In genomic region chr15:52295421-52295991, GRCh38 we compare ENCODE assay signal across 8 cellular contexts. TPM values are rescaled to one million over a fixed set of nuclear protein-coding genes. Genes with fewer than 3 reads are reported as not detected.
DNase-seq lines count a peak whose midpoint lies in the region; ATAC-seq lines count a peak whose summit lies in the region.

MYO5C (minus strand) TSS chr15:52295804; CDS start chr15:52295636, 168 bp downstream.

- H3K27me3 Mint-ChIP-seq in T-helper 2 cell treated with Interferon-gamma antibody and Interleukin-4, amounts not matched to agents 5 μg/mL and 100 μg/mL, for 36 hours (ENCODE audit: low read depth): peaks cover 60% of the 10 kb centered on the region
- H3K27me3 Mint-ChIP-seq in activated naive CD8-positive, alpha-beta T cell treated with anti-CD3 and anti-CD28 coated beads for 36 hours: peaks cover 52% of the 10 kb centered on the region

- H3K4me3 Mint-ChIP-seq in T-helper 2 cell treated with Interferon-gamma antibody and Interleukin-4, amounts not matched to agents 5 μg/mL and 100 μg/mL, for 36 hours: peak within 1 kb of the TSS; percentile 59
- peak within 1 kb of the TSS; percentile 42 for H3K4me3 Mint-ChIP-seq in activated naive CD8-positive, alpha-beta T cell treated with anti-CD3 and anti-CD28 coated beads for 36 hours

- H3K4me1 ChIP-seq in trophoblast cell (ENCODE audit: control insufficient read depth in 1 of 2, insufficient read depth in 2 of 2, low read length in 2 of 2): peaks cover 3 to 6% of the 10 kb centered on the region in 2 experiments

- no peaks in the 10 kb centered on the region for H3K79me2 ChIP-seq in trophoblast cell (ENCODE audit: control insufficient read depth, insufficient read depth, low read length, poor library complexity)

- no peak within 1 kb of the TSS for H3K18ac ChIP-seq in trophoblast cell (ENCODE audit: low read length)

- intact Hi-C loops in left cardiac atrium (cut with DNase I): no loop called here

- no peak within 1 kb of the TSS for H4K12ac ChIP-seq in trophoblast cell (ENCODE audit: low read depth, low read length)

- no peak within 1 kb of the TSS for H4K91ac ChIP-seq in trophoblast cell (ENCODE audit: low read depth, low read length)

- peak within 1 kb of the TSS; percentile 96 for H3K4me2 ChIP-seq in trophoblast cell (ENCODE audit: low read length)

- H3K4ac ChIP-seq in trophoblast cell (ENCODE audit: low read depth, low read length): no peak within 1 kb of the TSS

- H3K4me3 ChIP-seq in trophoblast cell (ENCODE audit: low read depth, low read length): peak within 1 kb of the TSS; percentile 85

- H3K14ac ChIP-seq in trophoblast cell (ENCODE audit: low read length): peak within 1 kb of the TSS; percentile 22

- WGBS in trophoblast cell (ENCODE audit: extremely low coverage, insufficient coverage, insufficient read length): no CpG with 5 or more reads among the region's 65 CpGs

- H3K9me3 Mint-ChIP-seq in T-helper 2 cell treated with Interferon-gamma antibody and Interleukin-4, amounts not matched to agents 5 μg/mL and 100 μg/mL, for 36 hours: no peaks in the 10 kb centered on the region
- H3K9me3 Mint-ChIP-seq in activated naive CD8-positive, alpha-beta T cell treated with anti-CD3 and anti-CD28 coated beads for 36 hours: no peaks in the 10 kb centered on the region

- H2AFZ ChIP-seq in trophoblast cell (ENCODE audit: insufficient read depth, low read length, poor library complexity): peak within 1 kb of the TSS; percentile 12

- no peaks in the 10 kb centered on the region for H3K79me1 ChIP-seq in trophoblast cell (ENCODE audit: low read length)

- no peaks in the 10 kb centered on the region for H3K9me3 ChIP-seq in trophoblast cell (ENCODE audit: insufficient read depth, low read depth, low read length)

- H3K27ac ChIP-seq in trophoblast cell (ENCODE audit: low read depth, low read length): no peak within 1 kb of the TSS

- peaks cover 4% of the 10 kb centered on the region for H3K27me3 ChIP-seq in trophoblast cell (ENCODE audit: insufficient read depth, low read length)

- H4K8ac ChIP-seq in trophoblast cell (ENCODE audit: low read depth, low read length): peak within 1 kb of the TSS; percentile 27

- H2AK5ac ChIP-seq in trophoblast cell (ENCODE audit: low read length): no peak within 1 kb of the TSS

- H3K36me3 Mint-ChIP-seq in T-helper 2 cell treated with Interferon-gamma antibody and Interleukin-4, amounts not matched to agents 5 μg/mL and 100 μg/mL, for 36 hours (ENCODE audit: low read depth): no peaks in the 10 kb centered on the region
- no peaks in the 10 kb centered on the region for H3K36me3 Mint-ChIP-seq in activated naive CD8-positive, alpha-beta T cell treated with anti-CD3 and anti-CD28 coated beads for 36 hours

- H2BK5ac ChIP-seq in trophoblast cell (ENCODE audit: low read depth, low read length, poor library complexity): no peak within 1 kb of the TSS

- no peak for DNase-seq in T-helper 2 cell treated with Interferon-gamma antibody and Interleukin-4, amounts not matched to agents 5 μg/mL and 100 μg/mL, for 36 hours (ENCODE audit: low spot score)
- DNase-seq in T-helper 2 cell: no peak
- peak; percentile 70 for DNase-seq in NCI-H2029 (lab: John Stamatoyannopoulos, UW)
- DNase-seq in activated naive CD8-positive, alpha-beta T cell treated with anti-CD3 and anti-CD28 coated beads for 36 hours: peak; percentile 20
- DNase-seq in left cardiac atrium: peak; percentile 78
- DNase-seq in trophoblast cell: peak; percentile 14 to 30
- DNase-seq in NOMO-1 treated with dmso at 0.1 percent for 144 hours (lab: John Stamatoyannopoulos, UW; ENCODE audit: unreplicated experiment): no peak

- no peak within 1 kb of the TSS for H3K23ac ChIP-seq in trophoblast cell (ENCODE audit: low read length)

- H3K27ac Mint-ChIP-seq in T-helper 2 cell treated with Interferon-gamma antibody and Interleukin-4, amounts not matched to agents 5 μg/mL and 100 μg/mL, for 36 hours: no peak within 1 kb of the TSS
- no peak within 1 kb of the TSS for H3K27ac Mint-ChIP-seq in activated naive CD8-positive, alpha-beta T cell treated with anti-CD3 and anti-CD28 coated beads for 36 hours

- peaks cover 11% of the 10 kb centered on the region for H3K4me1 Mint-ChIP-seq in T-helper 2 cell treated with Interferon-gamma antibody and Interleukin-4, amounts not matched to agents 5 μg/mL and 100 μg/mL, for 36 hours (ENCODE audit: low read depth)
- H3K4me1 Mint-ChIP-seq in activated naive CD8-positive, alpha-beta T cell treated with anti-CD3 and anti-CD28 coated beads for 36 hours: peaks cover 2% of the 10 kb centered on the region

- H2BK12ac ChIP-seq in trophoblast cell (ENCODE audit: low read length): no peak within 1 kb of the TSS

- H2BK120ac ChIP-seq in trophoblast cell (ENCODE audit: insufficient read depth, low read length, poor library complexity): no peak within 1 kb of the TSS

- no peak within 1 kb of the TSS for H3K9ac ChIP-seq in trophoblast cell (ENCODE audit: low read length)

- H3K36me3 ChIP-seq in trophoblast cell (ENCODE audit: control insufficient read depth in 1 of 2, insufficient read depth in 2 of 2, low read length in 2 of 2): no peaks in the 10 kb centered on the region

- ATAC-seq in left cardiac atrium: peak; percentile 97 to 98
- no peak for ATAC-seq in HG03520 (IDR thresholded peaks at IDR 0.05; ENCODE audit: unreplicated experiment)

RNA-seq across cellular contexts. Expression of gene MYO5C, which starts in this region (rescaled TPM):
- total RNA-seq in activated naive CD8-positive, alpha-beta T cell treated with anti-CD3 and anti-CD28 coated beads for 36 hours: under 1 TPM; 0.56 to 0.98 TPM
- 10 to 100 TPM in 1 of 2 donors, 1 to 10 TPM in 1; 8.2 to 17.1 TPM for total RNA-seq in left cardiac atrium
- polyA plus RNA-seq in trophoblast cell (2013): 1.2 and 1.3 TPM in 2 replicates

Comparison
In these comparisons a context has a peak if more than half of its experiments do, and no peak if none do; other contexts are left out.
1. RNA of gene MYO5C (total RNA-seq): 8.2 to 17.1 TPM in left cardiac atrium; 0.56 to 0.98 TPM in activated naive CD8-positive, alpha-beta T cell treated with anti-CD3 and anti-CD28 coated beads for 36 hours; every median in the first group is over 4 times any median in the second.
2. Peak in DNase-seq in activated naive CD8-positive, alpha-beta T cell treated with anti-CD3 and anti-CD28 coated beads for 36 hours; RNA of the gene not detected or under 1 TPM.
3. DNase-seq: peak in NCI-H2029 (single experiment), left cardiac atrium (single experiment) and trophoblast cell (2 of 2); none in T-helper 2 cell treated with Interferon-gamma antibody and Interleukin-4, amounts not matched to agents 5 μg/mL and 100 μg/mL, for 36 hours (single experiment), T-helper 2 cell (0 of 5) and NOMO-1 treated with dmso at 0.1 percent for 144 hours (single experiment).